ENCODE assay signal across 3 cellular contexts in genomic region chr1:31215083-31215570, GRCh38.
A peak's percentile ranks its signal among the peaks of the same experiment; 100 is the strongest.
TF ChIP-seq lines count a peak whose summit lies in the region.

No MANE protein-coding gene starts in this region.

TF ChIP-seq in GM23338, 12 proteins besides CTCF, POLR2A, EP300 and RAD21:
- TF ChIP-seq REST (IDR thresholded peaks at IDR 0.05; ENCODE audit: unreplicated experiment), result no peak
- no peak for TF ChIP-seq ETS1 (IDR thresholded peaks at IDR 0.05)
- TF ChIP-seq CREB1 (CRISPR knock-in tag; IDR thresholded peaks at IDR 0.05; ENCODE audit: low read depth), result no peak
- TF ChIP-seq EZH2 (IDR thresholded peaks at IDR 0.05; ENCODE audit: low read depth, unreplicated experiment), result no peak

TF ChIP-seq in SK-N-SH treated with all-trans-retinoic acid at 6 μM for 48 hours, 23 proteins besides CTCF, POLR2A, EP300 and RAD21:
- TF ChIP-seq, protein P1, sequence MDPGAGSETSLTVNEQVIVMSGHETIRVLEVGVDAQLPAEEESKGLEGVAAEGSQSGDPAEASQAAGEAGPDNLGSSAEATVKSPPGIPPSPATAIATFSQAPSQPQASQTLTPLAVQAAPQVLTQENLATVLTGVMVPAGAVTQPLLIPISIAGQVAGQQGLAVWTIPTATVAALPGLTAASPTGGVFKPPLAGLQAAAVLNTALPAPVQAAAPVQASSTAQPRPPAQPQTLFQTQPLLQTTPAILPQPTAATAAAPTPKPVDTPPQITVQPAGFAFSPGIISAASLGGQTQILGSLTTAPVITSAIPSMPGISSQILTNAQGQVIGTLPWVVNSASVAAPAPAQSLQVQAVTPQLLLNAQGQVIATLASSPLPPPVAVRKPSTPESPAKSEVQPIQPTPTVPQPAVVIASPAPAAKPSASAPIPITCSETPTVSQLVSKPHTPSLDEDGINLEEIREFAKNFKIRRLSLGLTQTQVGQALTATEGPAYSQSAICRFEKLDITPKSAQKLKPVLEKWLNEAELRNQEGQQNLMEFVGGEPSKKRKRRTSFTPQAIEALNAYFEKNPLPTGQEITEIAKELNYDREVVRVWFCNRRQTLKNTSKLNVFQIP (CRISPR knock-in tag; IDR thresholded peaks at IDR 0.05; ENCODE audit: borderline replicate concordance, low read depth), result no peak
- TF ChIP-seq ZNF70 (CRISPR knock-in tag; IDR thresholded peaks at IDR 0.05), result no peak
- no peak for TF ChIP-seq PPARA (CRISPR knock-in tag; IDR thresholded peaks at IDR 0.05; ENCODE audit: borderline replicate concordance)
- TF ChIP-seq CSDC2 (CRISPR knock-in tag; IDR thresholded peaks at IDR 0.05), result no peak
- TF ChIP-seq, protein P2, sequence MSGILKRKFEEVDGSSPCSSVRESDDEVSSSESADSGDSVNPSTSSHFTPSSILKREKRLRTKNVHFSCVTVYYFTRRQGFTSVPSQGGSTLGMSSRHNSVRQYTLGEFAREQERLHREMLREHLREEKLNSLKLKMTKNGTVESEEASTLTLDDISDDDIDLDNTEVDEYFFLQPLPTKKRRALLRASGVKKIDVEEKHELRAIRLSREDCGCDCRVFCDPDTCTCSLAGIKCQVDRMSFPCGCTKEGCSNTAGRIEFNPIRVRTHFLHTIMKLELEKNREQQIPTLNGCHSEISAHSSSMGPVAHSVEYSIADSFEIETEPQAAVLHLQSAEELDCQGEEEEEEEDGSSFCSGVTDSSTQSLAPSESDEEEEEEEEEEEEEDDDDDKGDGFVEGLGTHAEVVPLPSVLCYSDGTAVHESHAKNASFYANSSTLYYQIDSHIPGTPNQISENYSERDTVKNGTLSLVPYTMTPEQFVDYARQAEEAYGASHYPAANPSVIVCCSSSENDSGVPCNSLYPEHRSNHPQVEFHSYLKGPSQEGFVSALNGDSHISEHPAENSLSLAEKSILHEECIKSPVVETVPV (CRISPR knock-in tag; IDR thresholded peaks at IDR 0.05), result no peak
- TF ChIP-seq OSR1 (CRISPR knock-in tag; IDR thresholded peaks at IDR 0.05), result no peak

TF ChIP-seq in H1, 55 proteins besides CTCF, POLR2A, EP300 and RAD21 (continued from another document):
- peak; percentile 86 for TF ChIP-seq RFX5 (IDR thresholded peaks at IDR 0.05; ENCODE audit: borderline replicate concordance, low read depth, low read length)
- TF ChIP-seq RXRA (IDR thresholded peaks at IDR 0.05; ENCODE audit: insufficient read depth, low read depth, low read length), result no peak
- TF ChIP-seq GABPA (IDR thresholded peaks at IDR 0.05; ENCODE audit: borderline replicate concordance, insufficient read depth, low read length), result no peak
TF ChIP-seq in H1: peak in this region for 1.
